In the genomic region with DNA sequence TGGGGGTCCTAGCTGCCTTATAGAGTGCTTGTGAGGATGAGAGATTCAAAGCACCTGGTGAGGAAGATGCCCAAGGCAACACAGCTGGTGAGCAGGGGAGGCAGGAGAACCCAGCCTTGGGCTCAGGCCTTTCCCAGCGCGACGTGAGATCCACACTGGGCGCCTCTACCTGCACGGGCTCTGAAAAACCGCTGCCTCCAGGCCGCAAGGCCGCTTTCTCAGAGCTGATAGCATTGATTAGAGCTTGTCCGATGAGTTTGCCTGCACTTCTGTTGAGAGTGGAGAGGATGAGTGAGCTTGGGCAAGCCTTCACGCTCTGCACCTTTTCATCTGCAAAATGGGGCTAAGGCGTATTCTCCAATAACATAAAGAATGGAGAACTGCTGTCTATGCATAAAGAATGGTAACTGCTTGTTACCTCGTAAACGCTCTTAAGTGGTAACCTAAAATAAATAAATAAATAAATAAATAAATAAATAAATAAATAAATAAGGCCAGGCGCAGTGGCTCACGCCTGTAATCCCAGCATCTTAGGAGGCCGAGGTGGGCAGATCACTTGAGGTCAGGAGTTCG, we compare ENCODE assay signal across 8 cellular contexts. TPM values are rescaled to one million over a fixed set of nuclear protein-coding genes. Genes with fewer than 3 reads are reported as not detected.
DNase-seq lines count a peak whose midpoint lies in the region; ATAC-seq and TF ChIP-seq lines count a peak whose summit lies in the region.

No MANE protein-coding gene starts in this region.

- no peaks in the 10 kb centered on the region for H3K9me3 Mint-ChIP-seq in CD8-positive, alpha-beta memory T cell
- no peaks in the 10 kb centered on the region for H3K9me3 Mint-ChIP-seq in chondrocyte (ENCODE audit: low read depth)
- H3K9me3 Mint-ChIP-seq in natural killer cell treated with Interleukin-12 subunit alpha and Interleukin-12 subunit beta and Interleukin-15 and Interleukin-18, amount 100 ng/mL, for 72 hours = no peaks in the 10 kb centered on the region

- TF ChIP-seq CTCF in chondrocyte (IDR thresholded peaks at IDR 0.05) = no peak
- no peak for TF ChIP-seq CTCF in GM13977 (IDR thresholded peaks at IDR 0.05; ENCODE audit: extremely low read depth, insufficient read depth, missing control alignments)

- CTCF ChIA-PET in CD8-positive, alpha-beta memory T cell (lab: Charles Lee) = interaction anchor here (0.8 kb wide), 1 partner anchor 86 kb away, joined by 3 read pairs; no protein-coding TSS in a partner anchor

- H3K4me3 Mint-ChIP-seq in CD8-positive, alpha-beta memory T cell = peak overlapping the region; percentile 83 to 92 (median 86)
- peak overlapping the region; percentile 83 for H3K4me3 Mint-ChIP-seq in chondrocyte (ENCODE audit: unreplicated experiment)
- H3K4me3 Mint-ChIP-seq in natural killer cell treated with Interleukin-12 subunit alpha and Interleukin-12 subunit beta and Interleukin-15 and Interleukin-18, amount 100 ng/mL, for 72 hours = peak overlapping the region; percentile 85

- POLR2A ChIA-PET in CD8-positive, alpha-beta memory T cell (lab: Charles Lee) = no interaction called here

- H3K27ac Mint-ChIP-seq in CD8-positive, alpha-beta memory T cell = peak overlapping the region in 3 of 8 donors; percentile 10 to 46 (median 27)
- no peak overlapping the region for H3K27ac Mint-ChIP-seq in chondrocyte (ENCODE audit: unreplicated experiment)
- peak overlapping the region in 1 of 2 donors; percentile 47 for H3K27ac Mint-ChIP-seq in natural killer cell treated with Interleukin-12 subunit alpha and Interleukin-12 subunit beta and Interleukin-15 and Interleukin-18, amount 100 ng/mL, for 72 hours

- in situ Hi-C loops in GM13977 (cut with MboI; ENCODE audit: low pct_unique_long_range_greater_than_20kb, low sequenced_read_pairs, unreplicated experiment) = no loop called here

- no peak for DNase-seq in CD8-positive, alpha-beta memory T cell
- DNase-seq in MG63 (no peak), chondrocyte (ENCODE audit: low spot score) (no peak), GM13977 (ENCODE audit: low spot score) (no peak), caudate nucleus (lab: John Stamatoyannopoulos, UW) (no peak), iPS-NIHi11 (ENCODE audit: low spot score) (no peak), DMS79 treated with DMSO at 0.1 percent for 48 hours (lab: John Stamatoyannopoulos, UW) (no peak)
- DNase-seq in natural killer cell treated with Interleukin-12 subunit alpha and Interleukin-12 subunit beta and Interleukin-15 and Interleukin-18, amount 100 ng/mL, for 72 hours (ENCODE audit: low spot score) = no peak

- ATAC-seq in natural killer cell treated with Interleukin-12 subunit alpha and Interleukin-12 subunit beta and Interleukin-15 and Interleukin-18, amount 100 ng/mL, for 72 hours = no peak

- peak overlapping the region; percentile 70 for H3K4me3 ChIP-seq in CD8-positive, alpha-beta memory T cell (ENCODE audit: low read length)
- peak overlapping the region; percentile 75 for H3K4me3 ChIP-seq in MG63

- H3K27me3 Mint-ChIP-seq in CD8-positive, alpha-beta memory T cell = peaks cover 0 to 1% of the 10 kb centered on the region in 2 donors
- no peaks in the 10 kb centered on the region for H3K27me3 Mint-ChIP-seq in chondrocyte (ENCODE audit: low read depth)
- H3K27me3 Mint-ChIP-seq in natural killer cell treated with Interleukin-12 subunit alpha and Interleukin-12 subunit beta and Interleukin-15 and Interleukin-18, amount 100 ng/mL, for 72 hours = no peaks in the 10 kb centered on the region

- peak overlapping the region; percentile 56 for H3K27ac ChIP-seq in CD8-positive, alpha-beta memory T cell (ENCODE audit: low read depth, low read length)
- no peak overlapping the region for H3K27ac ChIP-seq in caudate nucleus (ENCODE audit: low read depth, low read length)

- peaks cover 19% of the 10 kb centered on the region for H3K4me1 ChIP-seq in CD8-positive, alpha-beta memory T cell (ENCODE audit: insufficient read depth, low read length)

- peaks cover 0 to 48% (median 4%) of the 10 kb centered on the region in 3 donors for H3K36me3 Mint-ChIP-seq in CD8-positive, alpha-beta memory T cell
- peaks cover 24% of the 10 kb centered on the region for H3K36me3 Mint-ChIP-seq in chondrocyte (ENCODE audit: low read depth)
- H3K36me3 Mint-ChIP-seq in natural killer cell treated with Interleukin-12 subunit alpha and Interleukin-12 subunit beta and Interleukin-15 and Interleukin-18, amount 100 ng/mL, for 72 hours = peaks cover 4% of the 10 kb centered on the region

- peaks cover 20 to 41% (median 22%) of the 10 kb centered on the region in 3 donors for H3K4me1 Mint-ChIP-seq in CD8-positive, alpha-beta memory T cell
- peaks cover 24% of the 10 kb centered on the region for H3K4me1 Mint-ChIP-seq in chondrocyte (ENCODE audit: low read depth)
- H3K4me1 Mint-ChIP-seq in natural killer cell treated with Interleukin-12 subunit alpha and Interleukin-12 subunit beta and Interleukin-15 and Interleukin-18, amount 100 ng/mL, for 72 hours (ENCODE audit: low read depth in 2 of 2) = peaks cover 21 to 27% of the 10 kb centered on the region in 2 donors

- no peaks in the 10 kb centered on the region for H3K9me3 ChIP-seq in CD8-positive, alpha-beta memory T cell (ENCODE audit: low read length)
- no peaks in the 10 kb centered on the region for H3K9me3 ChIP-seq in MG63

- H3K36me3 ChIP-seq in CD8-positive, alpha-beta memory T cell (ENCODE audit: insufficient read depth, low read length) = peaks cover 16% of the 10 kb centered on the region
- H3K36me3 ChIP-seq in MG63 = peaks cover 64% of the 10 kb centered on the region

- no peaks in the 10 kb centered on the region for H3K27me3 ChIP-seq in CD8-positive, alpha-beta memory T cell (ENCODE audit: insufficient read depth, low read length, poor library complexity, severe bottlenecking)
- no peaks in the 10 kb centered on the region for H3K27me3 ChIP-seq in MG63

RNA-seq across cellular contexts. Expression of gene PABPC1L, which starts 0.9 kb away (rescaled TPM):
- total RNA-seq in CD8-positive, alpha-beta memory T cell = 10 to 100 TPM; 61.1 to 61.4 TPM
- 1.3 TPM for polyA plus RNA-seq in CD8-positive, alpha-beta memory T cell
- 9.1 and 10.0 TPM in 2 replicates for total RNA-seq in MG63 (2014; rRNA removed; shearing (Covaris generic); ENCODE audit: low replicate concordance)
- 31.4 to 39.3 TPM (median 31.9 TPM) in 3 replicates for total RNA-seq in chondrocyte
- total RNA-seq in natural killer cell treated with Interleukin-12 subunit alpha and Interleukin-12 subunit beta and Interleukin-15 and Interleukin-18, amount 100 ng/mL, for 72 hours = 100 to 1,000 TPM in 1 of 2 donors, 10 to 100 TPM in 1; 58.2 to 113 TPM

RNA-seq across cellular contexts. Expression of gene YWHAB, which starts 25.3 kb away (rescaled TPM):
- 100 to 1,000 TPM; 275 to 276 TPM for total RNA-seq in CD8-positive, alpha-beta memory T cell
- polyA plus RNA-seq in CD8-positive, alpha-beta memory T cell = 661 TPM
- total RNA-seq in MG63 (2014; rRNA removed; shearing (Covaris generic); ENCODE audit: low replicate concordance) = 118 and 125 TPM in 2 replicates
- 170 to 201 TPM (median 191 TPM) in 3 replicates for total RNA-seq in chondrocyte
- 100 to 1,000 TPM; 189 to 283 TPM for total RNA-seq in natural killer cell treated with Interleukin-12 subunit alpha and Interleukin-12 subunit beta and Interleukin-15 and Interleukin-18, amount 100 ng/mL, for 72 hours

RNA-seq across cellular contexts. Expression of gene TOMM34, which starts 49.4 kb away (rescaled TPM):
- total RNA-seq in CD8-positive, alpha-beta memory T cell = 10 to 100 TPM; 75.4 to 76.8 TPM
- polyA plus RNA-seq in CD8-positive, alpha-beta memory T cell = 21.0 TPM
- total RNA-seq in MG63 (2014; rRNA removed; shearing (Covaris generic); ENCODE audit: low replicate concordance) = 63.9 and 75.9 TPM in 2 replicates
- total RNA-seq in chondrocyte = 16.2 to 18.8 TPM (median 16.4 TPM) in 3 replicates
- total RNA-seq in natural killer cell treated with Interleukin-12 subunit alpha and Interleukin-12 subunit beta and Interleukin-15 and Interleukin-18, amount 100 ng/mL, for 72 hours = 10 to 100 TPM; 25.1 to 34.9 TPM

RNA-seq across cellular contexts. Expression of gene STK4, which starts 55.5 kb away (rescaled TPM):
- 100 to 1,000 TPM; 200 to 210 TPM for total RNA-seq in CD8-positive, alpha-beta memory T cell
- polyA plus RNA-seq in CD8-positive, alpha-beta memory T cell = 192 TPM
- total RNA-seq in MG63 (2014; rRNA removed; shearing (Covaris generic); ENCODE audit: low replicate concordance) = 9.8 and 15.7 TPM in 2 replicates
- total RNA-seq in chondrocyte = 21.7 to 24.2 TPM (median 23.4 TPM) in 3 replicates
- total RNA-seq in natural killer cell treated with Interleukin-12 subunit alpha and Interleukin-12 subunit beta and Interleukin-15 and Interleukin-18, amount 100 ng/mL, for 72 hours = 100 to 1,000 TPM; 157 to 264 TPM
